13 cellular contexts compared by ENCODE assay signal in genomic region chr18:76466410-76466991, GRCh38. TPM values are rescaled to one million over a fixed set of nuclear protein-coding genes. Genes with fewer than 3 reads are reported as not detected.
DNase-seq lines count a peak whose midpoint lies in the region; ATAC-seq and TF ChIP-seq lines count a peak whose summit lies in the region.
"Had no signal": no experiment of that assay in that cellular context is flagged by ENCODE, and none has a peak within 500 bp of the region (broad histone marks: within the 10 kb centered on the region; RNA-seq: fewer than 3 reads in every experiment).

No MANE protein-coding gene starts in this region.

- no peak for ATAC-seq in stimulated activated naive CD8-positive, alpha-beta T cell treated with anti-CD3 and anti-CD28 coated beads, Interleukin-15, Interleukin-2, amounts not matched to agents 100 U/mL and 50 U/mL, for 24 hours

- H3K27ac ChIP-seq in neuronal stem cell (replicated peaks; ENCODE audit: low read length): no peak overlapping the region
- no peak overlapping the region for H3K27ac ChIP-seq in colonic mucosa

- H3K4me3 ChIP-seq in neuronal stem cell (ENCODE audit: low read length in 2 of 2) (no peak overlapping the region), colonic mucosa (no peak overlapping the region)

- H3K9ac ChIP-seq in neuronal stem cell (ENCODE audit: low read depth, low read length, poor library complexity): peak overlapping the region; percentile 9
- H3K9ac ChIP-seq in colonic mucosa (ENCODE audit: low read depth in 2 of 2, low read length in 2 of 2): no peak overlapping the region

- no peak for DNase-seq in stimulated activated naive CD8-positive, alpha-beta T cell treated with anti-CD3 and anti-CD28 coated beads, Interleukin-15, Interleukin-2, amounts not matched to agents 100 U/mL and 50 U/mL, for 24 hours
- DNase-seq in ecto neural progenitor cell (ENCODE audit: low spot score) (peak; percentile 38), neuronal stem cell (ENCODE audit: low spot score) (no peak), colonic mucosa (no peak), midbrain (lab: John Stamatoyannopoulos, UW) (no peak), NOMO-1 treated with DMSO at 0.1 percent for 48 hours (lab: John Stamatoyannopoulos, UW; ENCODE audit: unreplicated experiment) (no peak), NCI-H748 treated with DMSO at 0.1 percent for 48 hours (lab: John Stamatoyannopoulos, UW) (no peak)
- DNase-seq: activated CD4-positive, alpha-beta T cell treated with anti-CD3 and anti-CD28 coated beads, Interleukin-2, amount 50 U/mL, for 1 hour; erythroblast; NCI-H1092 treated with DMSO at 0.1 percent for 48 hours; NCI-H446; stimulated activated CD4-positive, alpha-beta T cell treated with anti-CD3 and anti-CD28 coated beads, Interleukin-12 subunit alpha, Interleukin-12 subunit beta, amount 100 ng/mL, for 4 hours had no signal

- no peak overlapping the region for H4K8ac ChIP-seq in neuronal stem cell (ENCODE audit: low read depth, low read length)

- no peak overlapping the region for H3K14ac ChIP-seq in neuronal stem cell (ENCODE audit: low read length)

- H2BK5ac ChIP-seq in neuronal stem cell (ENCODE audit: low read length): no peak overlapping the region

- H3K36me3 ChIP-seq in neuronal stem cell (replicated peaks in 1 of 2; ENCODE audit: control insufficient read depth in 2 of 2, insufficient read depth in 2 of 2, low read length in 2 of 2) (peaks cover 2 to 71% of the 10 kb centered on the region in 2 donors), colonic mucosa (no peaks in the 10 kb centered on the region)

- H3K9me3 ChIP-seq in neuronal stem cell (replicated peaks in 1 of 2; ENCODE audit: control insufficient read depth in 2 of 2, insufficient read depth in 1 of 2, low read depth in 1 of 2, low read length in 2 of 2) (peaks cover 0 to 4% of the 10 kb centered on the region in 2 donors), colonic mucosa (no peaks in the 10 kb centered on the region)

- WGBS in neuronal stem cell (ENCODE audit: extremely low coverage in 2 of 2, insufficient read length in 2 of 2, insufficient replicate concordance in 1 of 2), 2 donors: no CpG with 5 or more reads among the region's 20 CpGs

- H3K4me2 ChIP-seq in neuronal stem cell (ENCODE audit: insufficient read depth, low read length, poor library complexity, severe bottlenecking): no peak overlapping the region

- H3K9me3 Mint-ChIP-seq in stimulated activated naive CD8-positive, alpha-beta T cell treated with anti-CD3 and anti-CD28 coated beads, Interleukin-15, Interleukin-2, amounts not matched to agents 100 ng/mL and 50 ng/mL, for 24 hours: no peaks in the 10 kb centered on the region

- H3K27me3 ChIP-seq in neuronal stem cell (ENCODE audit: control insufficient read depth in 3 of 3, insufficient read depth in 3 of 3, low read depth in 1 of 3, low read length in 3 of 3) (no peaks in the 10 kb centered on the region), colonic mucosa (no peaks in the 10 kb centered on the region)

- H2BK15ac ChIP-seq in neuronal stem cell (ENCODE audit: low read length): no peak overlapping the region

- no peak overlapping the region for H2BK120ac ChIP-seq in neuronal stem cell (ENCODE audit: low read depth, low read length)

- H2AK5ac ChIP-seq in neuronal stem cell (ENCODE audit: low read depth, low read length): no peak overlapping the region

- H3K18ac ChIP-seq in neuronal stem cell (ENCODE audit: low read length): peak overlapping the region; percentile 32

- peaks cover 36% of the 10 kb centered on the region for H3K4me1 Mint-ChIP-seq in stimulated activated naive CD8-positive, alpha-beta T cell treated with anti-CD3 and anti-CD28 coated beads, Interleukin-15, Interleukin-2, amounts not matched to agents 100 ng/mL and 50 ng/mL, for 24 hours (ENCODE audit: low read depth)

- no peaks in the 10 kb centered on the region for H3K36me3 Mint-ChIP-seq in stimulated activated naive CD8-positive, alpha-beta T cell treated with anti-CD3 and anti-CD28 coated beads, Interleukin-15, Interleukin-2, amounts not matched to agents 100 ng/mL and 50 ng/mL, for 24 hours (ENCODE audit: low read depth)

- H2BK12ac ChIP-seq in neuronal stem cell (ENCODE audit: low read length): no peak overlapping the region

- peak overlapping the region; percentile 26 for H3K4me3 Mint-ChIP-seq in stimulated activated naive CD8-positive, alpha-beta T cell treated with anti-CD3 and anti-CD28 coated beads, Interleukin-15, Interleukin-2, amounts not matched to agents 100 ng/mL and 50 ng/mL, for 24 hours

- H3K4ac ChIP-seq in neuronal stem cell (ENCODE audit: low read length): no peak overlapping the region

- H3K4me1 ChIP-seq in neuronal stem cell (ENCODE audit: control insufficient read depth in 2 of 2, insufficient read depth in 1 of 2, low read depth in 1 of 2, low read length in 2 of 2): peaks cover 0 to 4% of the 10 kb centered on the region in 2 donors
- no peaks in the 10 kb centered on the region for H3K4me1 ChIP-seq in colonic mucosa

- no peak overlapping the region for H2AFZ ChIP-seq in neuronal stem cell (ENCODE audit: low read length)

- TF ChIP-seq CTCF in colonic mucosa (IDR thresholded peaks at IDR 0.05): no peak

- intact Hi-C loops in colonic mucosa (cut with DNase I): no loop called here

- H3K27ac Mint-ChIP-seq in stimulated activated naive CD8-positive, alpha-beta T cell treated with anti-CD3 and anti-CD28 coated beads, Interleukin-15, Interleukin-2, amounts not matched to agents 100 ng/mL and 50 ng/mL, for 24 hours: peak overlapping the region; percentile 85

- peaks cover 17% of the 10 kb centered on the region for H3K79me1 ChIP-seq in neuronal stem cell (ENCODE audit: low read depth, low read length)

- no peak overlapping the region for H3K23ac ChIP-seq in neuronal stem cell (ENCODE audit: low read depth, low read length, poor library complexity)

- H3K27me3 Mint-ChIP-seq in stimulated activated naive CD8-positive, alpha-beta T cell treated with anti-CD3 and anti-CD28 coated beads, Interleukin-15, Interleukin-2, amounts not matched to agents 100 ng/mL and 50 ng/mL, for 24 hours: no peaks in the 10 kb centered on the region

- no peak overlapping the region for H4K91ac ChIP-seq in neuronal stem cell (ENCODE audit: low read depth, low read length, poor library complexity)

RNA-seq across cellular contexts. Expression of gene ZNF516, which starts 28.5 kb away (rescaled TPM):
- polyA plus RNA-seq in neuronal stem cell (2013, experiment 1 of 2): 40.4 TPM
- 42.5 TPM for polyA plus RNA-seq in neuronal stem cell (2013, experiment 2 of 2)
- total RNA-seq in colonic mucosa: 10 to 100 TPM; 15.2 to 21.3 TPM
